ENCODE assay signal across 26 cellular contexts in the genomic region with DNA sequence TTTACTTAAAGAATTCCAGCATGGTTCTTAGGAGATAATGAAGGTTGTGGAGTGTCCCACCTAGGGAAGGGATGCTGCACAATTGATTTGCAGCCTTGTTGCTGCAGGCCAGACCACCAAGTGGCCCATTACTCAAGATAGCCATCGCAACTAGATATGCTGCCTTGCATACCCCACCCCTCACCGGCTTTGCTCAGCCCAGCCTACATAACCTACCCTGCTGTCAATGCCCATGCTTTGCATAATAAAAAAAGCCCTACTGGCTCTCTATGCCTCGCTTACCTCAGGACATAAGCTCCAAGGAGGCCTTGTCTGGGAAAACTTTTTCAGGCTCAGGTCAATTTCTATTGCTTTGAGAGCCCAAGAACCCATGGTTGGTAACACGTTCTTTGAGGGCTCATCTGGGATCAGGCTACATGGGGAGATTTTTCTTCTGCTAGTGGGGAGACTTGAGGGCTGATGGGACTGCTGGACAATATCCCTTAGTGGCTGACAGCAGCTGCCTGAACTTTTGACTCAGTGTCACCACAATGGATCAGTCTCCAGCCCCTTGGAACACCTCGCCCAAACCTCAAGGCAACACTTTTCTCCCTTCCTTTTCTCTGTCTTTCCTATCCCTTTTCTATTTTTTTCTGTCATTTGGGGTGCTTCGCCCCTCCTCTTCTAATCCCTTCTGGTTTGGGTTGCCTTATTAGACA. TPM values are rescaled to one million over a fixed set of nuclear protein-coding genes. Genes with fewer than 3 reads are reported as not detected.
DNase-seq lines count a peak whose midpoint lies in the region; ATAC-seq and TF ChIP-seq lines count a peak whose summit lies in the region.
"Had no signal": no experiment of that assay in that cellular context is flagged by ENCODE, and none has a peak within 500 bp of the region (broad histone marks: within the 10 kb centered on the region; RNA-seq: fewer than 3 reads in every experiment).

No MANE protein-coding gene starts in this region.

- H4K91ac ChIP-seq in H9 (ENCODE audit: insufficient read length, low read depth, low read length), result no peak overlapping the region

- no peaks in the 10 kb centered on the region for H3K23me2 ChIP-seq in H9 (ENCODE audit: insufficient read length, low read depth, low read length, poor library complexity, severe bottlenecking)

- H3K23ac ChIP-seq in H9 (ENCODE audit: insufficient read length, low read depth, low read length), result no peak overlapping the region

- H2BK5ac ChIP-seq in H9 (ENCODE audit: insufficient read length, low read length), result no peak overlapping the region

- DNase-seq in H9 (peak; percentile 63), PC-9 (no peak), esophagus muscularis mucosa (ENCODE audit: extremely low spot score) (no peak), prostate gland (ENCODE audit: low spot score) (no peak), SIG-M5 treated with dmso at 0.1 percent for 504 hours (lab: John Stamatoyannopoulos, UW; ENCODE audit: unreplicated experiment) (no peak), hippocampal formation (lab: John Stamatoyannopoulos, UW) (no peak)
- DNase-seq: ACHN; activated CD4-positive, alpha-beta T cell treated with anti-CD3 and anti-CD28 coated beads, Interleukin-2, amount 50 U/mL, for 48 hours; activated T-cell treated with anti-CD3 and anti-CD28 coated beads, Interleukin-2, amount 50 U/mL, for 72 hours; BE2C; CD8-positive, alpha-beta memory T cell; central memory CD4-positive, alpha-beta T cell; left ventricle myocardium inferior; MV-4-11; NCI-H1436 treated with DMSO at 0.1 percent for 48 hours; NCI-H345; NCI-H774; posterior cingulate gyrus; right cardiac atrium; spleen; stimulated activated naive CD8-positive, alpha-beta T cell treated with anti-CD3 and anti-CD28 coated beads, Interleukin-15, amount 100 ng/mL, for 72 hours; uterus had no signal

- no peak overlapping the region for H2BK120ac ChIP-seq in H9 (ENCODE audit: low read depth, low read length, poor library complexity, severe bottlenecking)

- no peak overlapping the region for H3K4me3 ChIP-seq in PC-9
- no peak overlapping the region for H3K4me3 ChIP-seq in esophagus muscularis mucosa
- no peak overlapping the region for H3K4me3 ChIP-seq in prostate gland
- H3K4me3 ChIP-seq: HAP-1, left ventricle myocardium inferior, spleen, thoracic aorta, uterus had no signal

- intact Hi-C loops in PC-9 (cut with micrococcal nuclease; ENCODE audit: unreplicated experiment) (loop anchor here (1.0 to 2.0 kb wide), 3 partner anchors 39 to 70 kb away; no protein-coding TSS in a partner anchor), esophagus muscularis mucosa (cut with DNase I) (no loop called here), prostate gland (cut with DNase I) (no loop called here)

- no peak overlapping the region for H3K4ac ChIP-seq in H9 (ENCODE audit: low read depth, low read length)

- H3K36me3 ChIP-seq in PC-9 (ENCODE audit: low read depth) (no peaks in the 10 kb centered on the region), esophagus muscularis mucosa (no peaks in the 10 kb centered on the region), prostate gland (no peaks in the 10 kb centered on the region)
- H3K36me3 ChIP-seq: BE2C, HAP-1, left ventricle myocardium inferior, spleen, thoracic aorta, uterus had no signal

- peaks cover 43 to 55% of the 10 kb centered on the region in 2 experiments for H3K4me1 Mint-ChIP-seq in H9
- H3K4me1 Mint-ChIP-seq: CD8-positive, alpha-beta memory T cell; stimulated activated naive CD8-positive, alpha-beta T cell treated with anti-CD3 and anti-CD28 coated beads, Interleukin-15, amount 100 ng/mL, for 72 hours had no signal

- no peak overlapping the region for H3T11ph ChIP-seq in H9 (ENCODE audit: low read length)

- H3K79me1 ChIP-seq in H9 (ENCODE audit: insufficient read depth, low read depth, low read length, poor library complexity, severe bottlenecking), result no peaks in the 10 kb centered on the region

- H2BK15ac ChIP-seq in H9 (ENCODE audit: low read depth, low read length), result no peak overlapping the region

- H3K4me2 ChIP-seq in H9 (ENCODE audit: insufficient read depth, insufficient read length, low read length) (no peak overlapping the region), PC-9 (peak overlapping the region; percentile 67)

- no peak for TF ChIP-seq POLR2A in esophagus muscularis mucosa (IDR thresholded peaks at IDR 0.05; ENCODE audit: low read depth)
- no peak for TF ChIP-seq POLR2A in prostate gland (IDR thresholded peaks at IDR 0.05)

- no peak overlapping the region for H2AFZ ChIP-seq in H9 (ENCODE audit: low read length)
- no peak overlapping the region for H2AFZ ChIP-seq in PC-9

- H3K4me3 Mint-ChIP-seq in H9, result no peak overlapping the region
- H3K4me3 Mint-ChIP-seq: activated T-cell treated with anti-CD3 and anti-CD28 coated beads, Interleukin-2, amount 50 U/mL, for 72 hours; CD8-positive, alpha-beta memory T cell; stimulated activated naive CD8-positive, alpha-beta T cell treated with anti-CD3 and anti-CD28 coated beads, Interleukin-15, amount 100 ng/mL, for 72 hours had no signal

- peak overlapping the region; percentile 70 to 92 (median 81); a peak in 5 of 7 replicates for H3K27ac Mint-ChIP-seq in H9
- H3K27ac Mint-ChIP-seq: activated T-cell treated with anti-CD3 and anti-CD28 coated beads, Interleukin-2, amount 50 U/mL, for 72 hours; CD8-positive, alpha-beta memory T cell; stimulated activated naive CD8-positive, alpha-beta T cell treated with anti-CD3 and anti-CD28 coated beads, Interleukin-15, amount 100 ng/mL, for 72 hours had no signal

- no peaks in the 10 kb centered on the region for H3K27me3 ChIP-seq in H9 (ENCODE audit: insufficient read depth, low read length)
- H3K27me3 ChIP-seq in PC-9 (ENCODE audit: insufficient read depth, low read depth), result no peaks in the 10 kb centered on the region
- H3K27me3 ChIP-seq in esophagus muscularis mucosa, result no peaks in the 10 kb centered on the region
- H3K27me3 ChIP-seq in prostate gland (replicated peaks; ENCODE audit: insufficient read depth), result no peaks in the 10 kb centered on the region
- H3K27me3 ChIP-seq: BE2C, uterus had no signal

- CTCF ChIA-PET in PC-9 (lab: Charles Lee), result no interaction called here

- H2BK12ac ChIP-seq in H9 (ENCODE audit: insufficient read length, low read depth, low read length), result no peak overlapping the region

- no peak overlapping the region for H3K9ac ChIP-seq in H9 (ENCODE audit: extremely low read depth, insufficient read length, low read length)

- H3K27ac ChIP-seq in H9 (ENCODE audit: insufficient read length, low read depth, low read length) (no peak overlapping the region), PC-9 (peak overlapping the region; percentile 25; the same call in 1 of the 2 replicates), esophagus muscularis mucosa (replicated peaks in 1 of 4) (peak overlapping the region; percentile 58 to 81 (median 64)), prostate gland (peak overlapping the region; percentile 61 to 78)
- H3K27ac ChIP-seq: left ventricle myocardium inferior, RWPE1, spleen, thoracic aorta, uterus had no signal

- BruUV-seq in PC-9 (replicated peaks; lab: Mats Ljungman, UMichigan), result no TSS peak

- no peaks in the 10 kb centered on the region for H3K9me3 ChIP-seq in H9 (ENCODE audit: control insufficient read depth, low read depth, low read length)
- no peaks in the 10 kb centered on the region for H3K9me3 ChIP-seq in PC-9 (ENCODE audit: insufficient read depth, low read depth)
- H3K9me3 ChIP-seq in esophagus muscularis mucosa, result no peaks in the 10 kb centered on the region
- H3K9me3 ChIP-seq in prostate gland, result no peaks in the 10 kb centered on the region
- H3K9me3 ChIP-seq: BE2C, HAP-1, left ventricle myocardium inferior, spleen, thoracic aorta, uterus had no signal

- TF ChIP-seq EP300 in esophagus muscularis mucosa (IDR thresholded peaks at IDR 0.05), result no peak

- H4K5ac ChIP-seq in H9 (ENCODE audit: insufficient read length, low read depth, low read length), result no peak overlapping the region

- no peaks in the 10 kb centered on the region for H3K27me3 Mint-ChIP-seq in H9 (ENCODE audit: low read depth)

- no peak overlapping the region for H3K56ac ChIP-seq in H9 (ENCODE audit: insufficient read length, low read depth, low read length)

- no peak overlapping the region for H2AK5ac ChIP-seq in H9 (ENCODE audit: insufficient read length, low read length)

- H4K20me1 ChIP-seq in H9 (ENCODE audit: control insufficient read depth, insufficient read depth, insufficient read length) (no peaks in the 10 kb centered on the region), PC-9 (ENCODE audit: insufficient read depth) (no peaks in the 10 kb centered on the region)

- WGBS in H9 (ENCODE audit: extremely low coverage, insufficient read length, low lambda C conversion rate), result no CpG with 5 or more reads among the region's 6 CpGs
- 85% methylated on average over 6 of the region's 6 CpGs for WGBS in esophagus muscularis mucosa
- WGBS in prostate gland, result 85% methylated on average over 6 of the region's 6 CpGs

- no peak overlapping the region for H2BK20ac ChIP-seq in H9 (ENCODE audit: low read depth, low read length, poor library complexity, severe bottlenecking)

- peaks cover 0 to 5% of the 10 kb centered on the region in 2 experiments; a peak in 1 of 5 replicates for H3K9me3 Mint-ChIP-seq in H9
- H3K9me3 Mint-ChIP-seq: activated T-cell treated with anti-CD3 and anti-CD28 coated beads, Interleukin-2, amount 50 U/mL, for 72 hours; CD8-positive, alpha-beta memory T cell; stimulated activated naive CD8-positive, alpha-beta T cell treated with anti-CD3 and anti-CD28 coated beads, Interleukin-15, amount 100 ng/mL, for 72 hours had no signal

- POLR2A ChIA-PET in PC-9 (lab: Charles Lee; ENCODE audit: unreplicated experiment), result no interaction called here

- H3K4me1 ChIP-seq in H9 (ENCODE audit: insufficient read depth, low read length) (peaks cover 15% of the 10 kb centered on the region; the same call in 1 of the 2 replicates), PC-9 (replicated peaks; ENCODE audit: insufficient read depth) (peaks cover 38% of the 10 kb centered on the region), esophagus muscularis mucosa (peaks cover 0 to 51% (median 36%) of the 10 kb centered on the region in 4 donors), prostate gland (replicated peaks) (peaks cover 4% of the 10 kb centered on the region)
- H3K4me1 ChIP-seq: BE2C, HAP-1, left ventricle myocardium inferior, spleen, uterus had no signal

- no peak overlapping the region for H3K14ac ChIP-seq in H9 (ENCODE audit: insufficient read depth, low read length)

- H4K8ac ChIP-seq in H9 (replicated peaks; ENCODE audit: insufficient read length, low read depth, low read length), result no peak overlapping the region

- peaks cover 30% of the 10 kb centered on the region; the same call in 1 of the 2 replicates for H3F3A ChIP-seq in PC-9 (ENCODE audit: insufficient read depth, low read depth)

- no peak for TF ChIP-seq CTCF in H9 (conservative IDR thresholded peaks at IDR 0.05)
- TF ChIP-seq CTCF in PC-9 (conservative IDR thresholded peaks at IDR 0.05), result no peak
- TF ChIP-seq CTCF in esophagus muscularis mucosa (IDR thresholded peaks at IDR 0.05), result no peak
- TF ChIP-seq CTCF in prostate gland (IDR thresholded peaks at IDR 0.05), result no peak

- H3K18ac ChIP-seq in H9 (ENCODE audit: insufficient read length, low read depth, low read length), result no peak overlapping the region

- H3K9me2 ChIP-seq in PC-9 (ENCODE audit: insufficient read depth), result no peaks in the 10 kb centered on the region

- H3K79me2 ChIP-seq in H9 (ENCODE audit: insufficient read depth, low read length) (no peaks in the 10 kb centered on the region), PC-9 (ENCODE audit: low read depth) (no peaks in the 10 kb centered on the region)

- ATAC-seq in HG02623 (IDR thresholded peaks at IDR 0.05; ENCODE audit: unreplicated experiment), result no peak
- ATAC-seq: activated T-cell treated with anti-CD3 and anti-CD28 coated beads, Interleukin-2, amount 50 U/mL, for 72 hours; right cardiac atrium; stimulated activated naive CD8-positive, alpha-beta T cell treated with anti-CD3 and anti-CD28 coated beads, Interleukin-15, amount 100 ng/mL, for 72 hours had no signal

- peaks cover 0 to 9% (median 0%) of the 10 kb centered on the region in 3 experiments; a peak in 3 of 7 replicates for H3K36me3 Mint-ChIP-seq in H9 (ENCODE audit: insufficient read depth in 1 of 3, low read depth in 3 of 3)
- H3K36me3 Mint-ChIP-seq: CD8-positive, alpha-beta memory T cell had no signal

RNA-seq across cellular contexts. Expression of a gene that starts 38.3 kb away (rescaled TPM):
- 27.1 and 29.6 TPM in 2 replicates for total RNA-seq in H9 (2021)
- 17.4 and 19.4 TPM in 2 replicates for total RNA-seq in PC-9 (2021)
- 100 to 1,000 TPM in 1 of 4 donors, 10 to 100 TPM in 3; 61.0 to 111 (median 72.4) TPM for total RNA-seq in esophagus muscularis mucosa
- total RNA-seq in prostate gland, result 100 to 1,000 TPM; 103 to 182 TPM

RNA-seq across cellular contexts. Expression of a gene that starts 55.4 kb away (rescaled TPM):
- total RNA-seq in H9 (2021) (21.5 and 22.2 TPM in 2 replicates), PC-9 (2021) (14.0 and 19.0 TPM in 2 replicates), esophagus muscularis mucosa (10 to 100 TPM in 3 of 4 donors, 1 to 10 TPM in 1; 9.9 to 13.3 (median 11.4) TPM), prostate gland (10 to 100 TPM; 14.8 to 22.3 TPM)
